22 cellular contexts compared by ENCODE assay signal in the genomic region with DNA sequence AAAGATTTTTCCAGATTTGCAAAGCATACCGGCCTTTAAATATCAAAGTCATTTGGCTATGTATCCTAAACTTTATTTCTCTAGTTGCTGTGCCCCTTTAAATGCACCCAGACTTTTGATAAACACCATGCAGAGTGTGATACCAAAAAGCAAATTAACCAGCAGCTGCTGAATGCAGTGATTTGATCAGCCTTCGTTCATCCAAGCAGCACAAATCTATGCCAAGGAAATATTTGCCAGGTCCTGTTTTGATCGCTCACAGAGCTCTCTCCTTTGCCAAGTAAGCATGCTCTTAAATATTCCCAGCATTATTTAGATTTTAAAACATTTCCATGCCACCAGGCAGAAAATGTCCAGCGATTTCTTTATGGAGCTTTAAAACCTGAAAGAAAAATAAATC. TPM values are rescaled to one million over a fixed set of nuclear protein-coding genes. Genes with fewer than 3 reads are reported as not detected.
DNase-seq lines count a peak whose midpoint lies in the region; TF ChIP-seq lines count a peak whose summit lies in the region.
"Had no signal": no experiment of that assay in that cellular context is flagged by ENCODE, and none has a peak within 500 bp of the region (broad histone marks: within the 10 kb centered on the region; RNA-seq: fewer than 3 reads in every experiment).

No MANE protein-coding gene starts in this region.

- TF ChIP-seq CTCF in VCaP (conservative IDR thresholded peaks at IDR 0.05): no peak
- TF ChIP-seq CTCF in transverse colon (IDR thresholded peaks at IDR 0.05): no peak

- no peaks in the 10 kb centered on the region for H3K36me3 ChIP-seq in transverse colon
- H3K36me3 ChIP-seq: MG63 had no signal

- 57 to 71% methylated on average over 4 of the region's 4 CpGs for WGBS in transverse colon (ENCODE audit: low coverage in 1 of 2), 2 donors

- no peak for TF ChIP-seq EP300 in transverse colon (IDR thresholded peaks at IDR 0.05; ENCODE audit: low read depth)

- H3K9me3 ChIP-seq in transverse colon: no peaks in the 10 kb centered on the region
- H3K9me3 ChIP-seq: MG63 had no signal

- H3K4me1 ChIP-seq in transverse colon: peaks cover 0 to 5% (median 3%) of the 10 kb centered on the region in 4 donors

- no peak overlapping the region for H3K4me3 ChIP-seq in transverse colon
- H3K4me3 ChIP-seq: MG63, SK-N-MC had no signal

- no peaks in the 10 kb centered on the region for H3K27me3 ChIP-seq in transverse colon
- H3K27me3 ChIP-seq: MG63 had no signal

- intact Hi-C loops in transverse colon (cut with DNase I; ENCODE audit: low total_unique reads): no loop called here

- DNase-seq in NCI-H524 (lab: John Stamatoyannopoulos, UW) (peak; percentile 7 to 28), NCI-H524 treated with DMSO at 0.1 percent for 48 hours (lab: John Stamatoyannopoulos, UW) (no peak), left kidney (ENCODE audit: low read depth, low spot score) (peak; percentile 2), transverse colon (no peak), NCI-H2029 (lab: John Stamatoyannopoulos, UW) (no peak), OCI-M2 (lab: John Stamatoyannopoulos, UW; ENCODE audit: unreplicated experiment) (no peak), DMS79 (lab: John Stamatoyannopoulos, UW) (no peak)
- DNase-seq: 8988T; C1 segment of cervical spinal cord; Calu3; CD8-positive, alpha-beta T cell; Kasumi-1; MG63; NCI-H1417; NCI-H1694 treated with DMSO at 0.1 percent for 48 hours; NCI-H2227 treated with DMSO at 0.1 percent for 48 hours; NCI-H510A treated with DMSO at 0.1 percent for 48 hours; SHP77 treated with DMSO at 0.1 percent for 48 hours; SW 1271 had no signal

- in situ Hi-C loops in transverse colon (cut with MboI; ENCODE audit: low pct_ligation_motif_present in 1 of 4, low pct_unique_long_range_greater_than_20kb in 1 of 4, low sequenced_read_pairs in 3 of 4): no loop called here

- peak overlapping the region; percentile 43 for H3K27ac ChIP-seq in VCaP
- H3K27ac ChIP-seq in transverse colon: peak overlapping the region in 3 of 4 donors; percentile 32 to 45 (median 35)
- H3K27ac ChIP-seq: RWPE1, SK-N-MC had no signal

- TF ChIP-seq POLR2A in transverse colon (IDR thresholded peaks at IDR 0.05): no peak

RNA-seq across cellular contexts. Expression of gene BTC, which starts 35.8 kb away (rescaled TPM):
- total RNA-seq in transverse colon: 10 to 100 TPM in 1 of 4 donors, 1 to 10 TPM in 3; 7.0 to 11.9 (median 7.7) TPM
- total RNA-seq: CD8-positive, alpha-beta T cell had no signal

Comparison
In these comparisons a context has a peak if more than half of its experiments do, and no peak if none do; other contexts are left out.
1. DNase-seq: peak in NCI-H524 (2 of 2) and left kidney (single experiment); none in NCI-H524 treated with DMSO at 0.1 percent for 48 hours (single experiment), transverse colon (single experiment), NCI-H2029 (single experiment), OCI-M2 (single experiment) and DMS79 (single experiment).